8 cellular contexts compared by ENCODE assay signal in the genomic region with DNA sequence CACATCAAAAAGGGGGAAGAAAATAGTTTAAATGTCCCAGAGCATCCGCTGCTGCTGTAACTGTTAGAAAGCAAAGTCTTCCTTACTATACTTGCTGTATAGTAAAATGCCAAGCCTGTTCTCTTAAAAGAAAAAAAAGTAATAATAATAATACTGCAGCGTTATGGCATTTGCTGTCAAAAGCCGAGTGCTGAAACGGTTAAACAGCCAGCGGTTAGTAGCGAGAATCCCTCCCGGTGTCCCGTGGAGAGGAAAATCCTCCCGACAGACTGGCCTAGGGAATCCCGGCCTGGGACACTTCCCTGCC. TPM values are rescaled to one million over a fixed set of nuclear protein-coding genes. Genes with fewer than 3 reads are reported as not detected.
A peak's percentile ranks its signal among the peaks of the same experiment; 100 is the strongest.
DNase-seq lines count a peak whose midpoint lies in the region; ATAC-seq and TF ChIP-seq lines count a peak whose summit lies in the region.

No MANE protein-coding gene starts in this region.

- intact Hi-C loops in colonic mucosa (cut with DNase I) = no loop called here

- TF ChIP-seq CTCF in AG04449 (IDR thresholded peaks at IDR 0.05; ENCODE audit: insufficient read depth, low read length, missing control alignments) = no peak
- TF ChIP-seq CTCF in colonic mucosa (IDR thresholded peaks at IDR 0.05) = no peak

- H3K4me1 Mint-ChIP-seq in naive thymus-derived CD8-positive, alpha-beta T cell = peaks cover 10 to 28% (median 21%) of the 10 kb centered on the region in 4 donors

- no peaks in the 10 kb centered on the region for H3K36me3 ChIP-seq in colonic mucosa

- H3K4me3 Mint-ChIP-seq in naive thymus-derived CD8-positive, alpha-beta T cell = peak overlapping the region; percentile 56 to 86 (median 72)

- H3K9me3 ChIP-seq in colonic mucosa = no peaks in the 10 kb centered on the region

- no peaks in the 10 kb centered on the region for H3K9me3 Mint-ChIP-seq in naive thymus-derived CD8-positive, alpha-beta T cell

- peak overlapping the region; percentile 71 to 77 for H3K9ac ChIP-seq in colonic mucosa (ENCODE audit: low read depth in 2 of 2, low read length in 2 of 2)

- H3K36me3 Mint-ChIP-seq in naive thymus-derived CD8-positive, alpha-beta T cell = no peaks in the 10 kb centered on the region

- POLR2A ChIA-PET in AG04449 (lab: Yijun Ruan, JAX) = no interaction called here
- POLR2A ChIA-PET in naive thymus-derived CD8-positive, alpha-beta T cell (lab: Charles Lee) = interaction anchor here (1.0 kb wide), 1 partner anchor 21 kb away, joined by 3 read pairs; no protein-coding TSS in a partner anchor

- H3K4me3 ChIP-seq in AG04449 (ENCODE audit: low read depth, low read length) (peak overlapping the region; percentile 69), colonic mucosa (peak overlapping the region; percentile 36)

- peak overlapping the region; percentile 70 for H3K27ac ChIP-seq in colonic mucosa

- DNase-seq in AG04449 (ENCODE audit: low read depth, low spot score) (no peak), Kasumi-1 (lab: John Stamatoyannopoulos, UW) (peak; percentile 7 to 13), colonic mucosa (peak; percentile 22), NCI-H1436 treated with DMSO at 0.1 percent for 48 hours (lab: John Stamatoyannopoulos, UW) (no peak), germinal center (ENCODE audit: low spot score) (no peak), NOMO-1 treated with DMSO at 0.1 percent for 48 hours (lab: John Stamatoyannopoulos, UW; ENCODE audit: unreplicated experiment) (no peak)
- DNase-seq in naive thymus-derived CD8-positive, alpha-beta T cell = no peak

- ATAC-seq in naive thymus-derived CD8-positive, alpha-beta T cell = peak; percentile 29 to 32
- ATAC-seq in GM18520 (IDR thresholded peaks at IDR 0.05; ENCODE audit: unreplicated experiment) = no peak

- CTCF ChIA-PET in AG04449 (lab: Yijun Ruan, JAX) = interaction anchor here (1.4 to 1.5 kb wide), 2 partner anchors 8 to 175 kb away, joined by 3 to 7 read pairs; no protein-coding TSS in a partner anchor

- H3K27me3 ChIP-seq in colonic mucosa = peaks cover 36% of the 10 kb centered on the region

- peaks cover 30 to 61% (median 51%) of the 10 kb centered on the region in 5 donors for H3K27me3 Mint-ChIP-seq in naive thymus-derived CD8-positive, alpha-beta T cell

- no peaks in the 10 kb centered on the region for H3K4me1 ChIP-seq in colonic mucosa

- peak overlapping the region in 2 of 10 donors; percentile 66 to 77 for H3K27ac Mint-ChIP-seq in naive thymus-derived CD8-positive, alpha-beta T cell

RNA-seq across cellular contexts. Expression of a gene that starts 19.5 kb away (rescaled TPM):
- total RNA-seq in colonic mucosa = 1 to 10 TPM; 5.8 to 7.3 TPM
- total RNA-seq in naive thymus-derived CD8-positive, alpha-beta T cell = 10 to 100 TPM; 34.0 to 36.3 TPM
- polyA plus RNA-seq in naive thymus-derived CD8-positive, alpha-beta T cell = 10 to 100 TPM; 14.5 to 23.8 (median 14.5) TPM

Comparison
In these comparisons a context has a peak if more than half of its experiments do, and no peak if none do; other contexts are left out.
1. DNase-seq: peak in Kasumi-1 (2 of 2) and colonic mucosa (single experiment); none in AG04449 (single experiment), naive thymus-derived CD8-positive, alpha-beta T cell (0 of 10), NCI-H1436 treated with DMSO at 0.1 percent for 48 hours (single experiment), germinal center (single experiment) and NOMO-1 treated with DMSO at 0.1 percent for 48 hours (single experiment).
2. RNA of a gene that starts 19.5 kb away (total RNA-seq): 34.0 to 36.3 TPM in naive thymus-derived CD8-positive, alpha-beta T cell; 5.8 to 7.3 TPM in colonic mucosa; every median in the first group is over 4 times any median in the second.